28 cellular contexts compared by ENCODE assay signal in genomic region chr3:150508401-150508800, GRCh38.
"Had no signal": no experiment of that assay in that cellular context is flagged by ENCODE, and none has a peak within 500 bp of the region (broad histone marks: within the 10 kb centered on the region; RNA-seq: fewer than 3 reads in every experiment).

No MANE protein-coding gene starts in this region.

- H3K36me3 Mint-ChIP-seq: neural progenitor cell had no signal

- H3K27me3 ChIP-seq: neural progenitor cell, ovary, right lobe of liver, sigmoid colon, stomach, thyroid gland, tibial nerve, upper lobe of left lung, vagina had no signal

- H3K79me2 ChIP-seq: parathyroid adenoma had no signal

- H3K4me3 ChIP-seq: neural progenitor cell, ovary, psoas muscle, right lobe of liver, sigmoid colon, stomach, thoracic aorta, thyroid gland, tibial nerve, upper lobe of left lung, vagina had no signal

- H3K36me3 ChIP-seq: neural progenitor cell, ovary, right lobe of liver, sigmoid colon, stomach, thoracic aorta, thyroid gland, tibial nerve, upper lobe of left lung, vagina had no signal

- H3K27ac Mint-ChIP-seq: nephron; neural progenitor cell; progenitor cell of endocrine pancreas; stimulated activated effector memory CD8-positive, alpha-beta T cell treated with anti-CD3 and anti-CD28 coated beads, Interleukin-12 subunit alpha, Interleukin-12 subunit beta, amount 100 ng/mL, for 72 hours; stimulated activated naive B cell treated with anti-CD40 and anti-IgM and Interleukin-4, amounts not matched to agents 10 μg/mL and 1 μg/mL and 100 μg/mL, for 72 hours; stimulated activated naive CD8-positive, alpha-beta T cell treated with anti-CD3 and anti-CD28 coated beads, Interleukin-15, Interleukin-2, amounts not matched to agents 100 ng/mL and 50 ng/mL, for 24 hours had no signal

- H3K9me3 ChIP-seq: ovary, psoas muscle, right lobe of liver, stomach, thoracic aorta, thyroid gland, upper lobe of left lung, vagina had no signal

- H3K27me3 Mint-ChIP-seq: progenitor cell of endocrine pancreas had no signal

- H3K4me2 ChIP-seq: neural progenitor cell had no signal

- H3K9me3 Mint-ChIP-seq: stimulated activated naive CD8-positive, alpha-beta T cell treated with anti-CD3 and anti-CD28 coated beads, Interleukin-15, Interleukin-2, amounts not matched to agents 100 ng/mL and 50 ng/mL, for 24 hours had no signal

- ATAC-seq: psoas muscle; right cardiac atrium; right lobe of liver; stimulated activated effector memory CD8-positive, alpha-beta T cell treated with anti-CD3 and anti-CD28 coated beads, Interleukin-12 subunit alpha, Interleukin-12 subunit beta, amount 100 ng/mL, for 72 hours; stimulated activated naive B cell treated with anti-CD40 and anti-IgM and Interleukin-4, amounts not matched to agents 10 μg/mL and 1 μg/mL and 100 μg/mL, for 72 hours had no signal

- H2AFZ ChIP-seq: neural progenitor cell, parathyroid adenoma had no signal

- DNase-seq: occipital lobe; ovary; posterior cingulate gyrus; psoas muscle; right cardiac atrium; right lobe of liver; sigmoid colon; small intestine; stimulated activated CD4-positive, alpha-beta T cell treated with anti-CD3 and anti-CD28 coated beads, Interleukin-15, amount 100 ng/mL, for 24 hours; stimulated activated CD4-positive, alpha-beta T cell treated with anti-CD3 and anti-CD28 coated beads, Interleukin-2, amount 100 ng/mL, for 24 hours; stimulated activated CD4-positive, alpha-beta T cell treated with anti-CD3 and anti-CD28 coated beads, Interleukin-2, amount 100 ng/mL, for 48 hours; stimulated activated CD4-positive, alpha-beta T cell treated with anti-CD3 and anti-CD28 coated beads, Interleukin-4, amount 100 ng/mL, for 24 hours; stimulated activated naive B cell treated with anti-CD40 and anti-IgM and Interleukin-4, amounts not matched to agents 10 μg/mL and 1 μg/mL and 100 μg/mL, for 72 hours; stimulated activated naive CD4-positive, alpha-beta T cell treated with Interleukin-2 at 50 U/mL for 16 hours; stomach; thyroid gland; trophoblast cell; upper lobe of left lung had no signal

- H3K9ac ChIP-seq: neural progenitor cell, parathyroid adenoma had no signal

- H3K4me1 Mint-ChIP-seq: nephron; neural progenitor cell; stimulated activated effector memory CD8-positive, alpha-beta T cell treated with anti-CD3 and anti-CD28 coated beads, Interleukin-12 subunit alpha, Interleukin-12 subunit beta, amount 100 ng/mL, for 72 hours; stimulated activated naive B cell treated with anti-CD40 and anti-IgM and Interleukin-4, amounts not matched to agents 10 μg/mL and 1 μg/mL and 100 μg/mL, for 72 hours had no signal

- H3K4me3 Mint-ChIP-seq: nephron; neural progenitor cell; stimulated activated effector memory CD8-positive, alpha-beta T cell treated with anti-CD3 and anti-CD28 coated beads, Interleukin-12 subunit alpha, Interleukin-12 subunit beta, amount 100 ng/mL, for 72 hours; stimulated activated naive B cell treated with anti-CD40 and anti-IgM and Interleukin-4, amounts not matched to agents 10 μg/mL and 1 μg/mL and 100 μg/mL, for 72 hours; stimulated activated naive CD8-positive, alpha-beta T cell treated with anti-CD3 and anti-CD28 coated beads, Interleukin-15, Interleukin-2, amounts not matched to agents 100 ng/mL and 50 ng/mL, for 24 hours had no signal

- H3K4me1 ChIP-seq: parathyroid adenoma, psoas muscle, right lobe of liver, sigmoid colon, stomach, thyroid gland, tibial nerve, upper lobe of left lung, vagina had no signal

- H3K27ac ChIP-seq: neural progenitor cell, ovary, parathyroid adenoma, psoas muscle, right lobe of liver, sigmoid colon, stomach, thoracic aorta, thyroid gland, tibial nerve, upper lobe of left lung, vagina had no signal

- FAIRE-seq: urothelium cell line had no signal
